Comparison of ENCODE assay signal across 28 cellular contexts in the genomic region with DNA sequence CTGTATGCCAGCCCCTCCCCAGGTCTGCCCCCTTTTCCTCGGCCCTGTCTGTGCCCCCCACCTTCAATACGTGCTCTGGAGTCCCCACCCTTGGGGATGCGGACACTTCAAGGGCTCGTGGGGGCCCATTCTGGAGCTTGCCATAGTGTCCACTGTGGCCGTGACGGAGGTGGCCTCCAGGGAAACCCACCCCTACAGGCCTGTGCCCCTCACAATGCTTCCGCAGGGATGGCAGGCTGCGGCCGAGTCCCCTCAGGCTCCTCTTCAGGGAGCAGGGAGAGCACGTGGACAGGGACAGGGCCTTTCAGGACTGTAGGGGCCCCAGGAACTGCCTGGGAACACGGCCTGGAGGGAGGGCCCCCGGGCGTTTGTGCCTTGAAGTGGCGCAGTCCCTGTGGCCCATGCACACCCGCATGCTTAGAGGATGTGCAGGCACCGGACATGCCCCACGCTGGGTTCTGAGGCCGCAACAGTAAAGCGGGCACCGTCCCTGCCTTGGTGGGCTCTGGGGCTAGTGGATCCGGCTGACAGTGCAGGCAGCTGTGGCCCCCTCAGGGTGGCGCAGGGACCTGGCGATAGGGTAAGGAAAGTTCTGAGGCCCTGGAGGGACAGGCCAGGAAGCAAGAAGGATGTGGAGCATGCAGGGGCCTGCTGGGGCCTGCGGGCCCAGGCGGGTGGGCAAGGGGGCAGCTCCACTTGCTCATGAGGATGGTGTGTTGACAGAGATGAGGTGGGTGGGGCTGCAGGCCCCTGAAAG.
DNase-seq lines count a peak whose midpoint lies in the region; ATAC-seq and TF ChIP-seq lines count a peak whose summit lies in the region.
"Had no signal": no experiment of that assay in that cellular context is flagged by ENCODE, and none has a peak within 500 bp of the region (broad histone marks: within the 10 kb centered on the region; RNA-seq: fewer than 3 reads in every experiment).

No MANE protein-coding gene starts in this region.

- no peak overlapping the region for H3K4me3 ChIP-seq in lung
- H3K4me3 ChIP-seq: gastroesophageal sphincter, hepatocyte, ovary, right atrium auricular region, thoracic aorta had no signal

- H3K36me3 ChIP-seq in KOPT-K1 (ENCODE audit: insufficient read depth, low read length) (no peaks in the 10 kb centered on the region), lung (ENCODE audit: control insufficient read depth in 2 of 2, insufficient read depth in 2 of 2, low read length in 2 of 2) (no peaks in the 10 kb centered on the region)
- H3K36me3 ChIP-seq: gastroesophageal sphincter, ovary, right atrium auricular region, thoracic aorta, WERI-Rb-1 had no signal

- no peaks in the 10 kb centered on the region for H3K4me1 ChIP-seq in lung (ENCODE audit: control insufficient read depth in 2 of 2, insufficient read depth in 2 of 2, low read length in 2 of 2)
- H3K4me1 ChIP-seq: gastroesophageal sphincter, right atrium auricular region had no signal

- H3K27me3 ChIP-seq in lung (ENCODE audit: control insufficient read depth, insufficient read depth) = no peaks in the 10 kb centered on the region
- H3K27me3 ChIP-seq: gastroesophageal sphincter, hepatocyte, ovary, right atrium auricular region had no signal

- peak; percentile 20 for DNase-seq in activated CD4-positive, CD25-positive, alpha-beta regulatory T cell treated with anti-CD3 and anti-CD28 coated beads, Interleukin-2, amount 50 U/mL, for 72 hours
- no peak for DNase-seq in activated CD4-positive, CD25-positive, alpha-beta regulatory T cell (lab: John Stamatoyannopoulos, UW)
- DNase-seq in lung (ENCODE audit: low spot score) (peak; percentile 19), cerebellar nuclear complex (lab: John Stamatoyannopoulos, UW) (no peak), dermis blood vessel endothelial cell (no peak)
- peak; percentile 13 for DNase-seq in stimulated activated CD8-positive, alpha-beta memory T cell treated with anti-CD3 and anti-CD28 coated beads, Interleukin-4, amount 100 ng/mL, for 48 hours
- DNase-seq: activated CD4-positive, alpha-beta T cell treated with anti-CD3 and anti-CD28 coated beads, Interleukin-2, amount 10 ng/mL, durations not matched to agents 7 days and 5 days; amygdala; cortex of kidney; DMS 273 treated with DMSO at 0.1 percent for 48 hours; midbrain; natural killer cell; NCI-H1694 treated with DMSO at 0.1 percent for 48 hours; NCI-H524 treated with DMSO at 0.1 percent for 48 hours; SHP77; stimulated activated CD4-positive, alpha-beta T cell treated with anti-CD3 and anti-CD28 coated beads, Interleukin-4, amount 100 ng/mL, for 24 hours; T-helper 9 cell; WERI-Rb-1 had no signal

- ATAC-seq in lung (ENCODE audit: insufficient read depth, low FRiP score) (no peak), GM19351 (IDR thresholded peaks at IDR 0.05; ENCODE audit: unreplicated experiment) (no peak)
- ATAC-seq: CD8-positive, alpha-beta T cell; gastroesophageal sphincter; left lobe of liver; natural killer cell; stimulated activated memory B cell treated with anti-CD40 and anti-IgM and Interleukin-4, amounts not matched to agents 10 μg/mL and 1 μg/mL and 100 μg/mL, for 72 hours had no signal

- 85 to 90% methylated on average over 25 of the region's 25 CpGs for WGBS in lung, 2 donors

- H3K27ac ChIP-seq in KOPT-K1 (ENCODE audit: low read depth, low read length, poor library complexity, severe bottlenecking) (peak overlapping the region; percentile 83), lung (ENCODE audit: low read depth in 1 of 2, low read length in 1 of 2) (no peak overlapping the region)
- H3K27ac ChIP-seq: gastroesophageal sphincter, hepatocyte, ovary, right atrium auricular region, thoracic aorta, WERI-Rb-1 had no signal

- H3K9me3 ChIP-seq in KOPT-K1 (ENCODE audit: insufficient read depth, low read length, poor library complexity, severe bottlenecking) = no peaks in the 10 kb centered on the region
- H3K9me3 ChIP-seq in lung (ENCODE audit: control insufficient read depth in 2 of 2, insufficient read depth in 1 of 2, low read length in 1 of 2) = peaks cover 0 to 3% of the 10 kb centered on the region in 2 donors
- H3K9me3 ChIP-seq: ovary, right atrium auricular region, thoracic aorta had no signal

- no peak for TF ChIP-seq CTCF in lung (IDR thresholded peaks at IDR 0.05; ENCODE audit: control extremely low read depth, extremely low read depth)

Comparison
In these comparisons a context has a peak if more than half of its experiments do, and no peak if none do; other contexts are left out.
1. DNase-seq: peak in activated CD4-positive, CD25-positive, alpha-beta regulatory T cell treated with anti-CD3 and anti-CD28 coated beads, Interleukin-2, amount 50 U/mL, for 72 hours (single experiment), lung (single experiment) and stimulated activated CD8-positive, alpha-beta memory T cell treated with anti-CD3 and anti-CD28 coated beads, Interleukin-4, amount 100 ng/mL, for 48 hours (single experiment); none in activated CD4-positive, CD25-positive, alpha-beta regulatory T cell (0 of 4), cerebellar nuclear complex (0 of 2) and dermis blood vessel endothelial cell (single experiment).